In the genomic region with DNA sequence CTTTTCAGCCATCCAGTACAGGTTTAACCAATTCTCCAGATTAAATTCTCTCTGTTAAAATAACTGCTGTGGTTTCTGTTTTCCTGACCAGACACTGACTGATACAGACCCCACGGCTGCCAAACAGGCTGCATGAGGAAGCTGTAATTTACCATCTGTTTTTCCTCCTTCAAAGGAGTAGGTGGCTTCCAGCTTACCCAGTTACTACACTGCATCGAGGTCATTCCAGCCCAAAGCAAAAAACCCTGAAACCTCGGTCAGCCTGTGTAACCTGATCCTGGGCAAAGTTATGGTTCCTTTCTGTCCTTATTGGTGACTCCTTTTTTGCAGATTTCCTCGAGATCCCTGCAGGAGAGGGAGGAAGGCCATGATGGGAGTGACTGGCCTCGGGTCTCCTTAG, we compare ENCODE assay signal across 13 cellular contexts. TPM values are rescaled to one million over a fixed set of nuclear protein-coding genes. Genes with fewer than 3 reads are reported as not detected.
DNase-seq lines count a peak whose midpoint lies in the region; ATAC-seq and TF ChIP-seq lines count a peak whose summit lies in the region.
"Had no signal": no experiment of that assay in that cellular context is flagged by ENCODE, and none has a peak within 500 bp of the region (broad histone marks: within the 10 kb centered on the region; RNA-seq: fewer than 3 reads in every experiment).

No MANE protein-coding gene starts in this region.

- H3K27ac Mint-ChIP-seq in activated naive CD4-positive, alpha-beta T cell treated with anti-CD3 and anti-CD28 coated beads, Interleukin-2, amount 50 U/mL, for 72 hours, result no peak overlapping the region
- H3K27ac Mint-ChIP-seq: activated CD4-positive, alpha-beta memory T cell treated with anti-CD3 and anti-CD28 coated beads for 36 hours; activated naive CD8-positive, alpha-beta T cell had no signal

- TF ChIP-seq CTCF in astrocyte of the spinal cord (IDR thresholded peaks at IDR 0.05; ENCODE audit: low read depth, low read length), result no peak

- H3K36me3 Mint-ChIP-seq in activated naive CD4-positive, alpha-beta T cell treated with anti-CD3 and anti-CD28 coated beads, Interleukin-2, amount 50 U/mL, for 72 hours, result no peaks in the 10 kb centered on the region
- H3K36me3 Mint-ChIP-seq: activated CD4-positive, alpha-beta memory T cell treated with anti-CD3 and anti-CD28 coated beads for 36 hours; activated naive CD8-positive, alpha-beta T cell had no signal

- H3K9me3 Mint-ChIP-seq in activated naive CD4-positive, alpha-beta T cell treated with anti-CD3 and anti-CD28 coated beads, Interleukin-2, amount 50 U/mL, for 72 hours, result no peaks in the 10 kb centered on the region
- H3K9me3 Mint-ChIP-seq: activated CD4-positive, alpha-beta memory T cell treated with anti-CD3 and anti-CD28 coated beads for 36 hours had no signal

- DNase-seq in Daoy (ENCODE audit: low read depth) (peak; percentile 19), LHCN-M2 (ENCODE audit: low read depth) (peak; percentile 62), astrocyte of the spinal cord (ENCODE audit: low read depth, low spot score) (peak; percentile 35), mesenteric fat pad (ENCODE audit: low spot score) (peak; percentile 35), NCI-H748 (lab: John Stamatoyannopoulos, UW; ENCODE audit: unreplicated experiment) (no peak), activated gamma-delta T cell treated with Interleukin-2 at 50 U/mL for 16 hours (no peak)
- no peak for DNase-seq in activated naive CD4-positive, alpha-beta T cell treated with anti-CD3 and anti-CD28 coated beads, Interleukin-2, amount 50 U/mL, for 72 hours (ENCODE audit: low spot score in 2 of 2)
- DNase-seq: activated CD4-positive, alpha-beta memory T cell treated with anti-CD3 and anti-CD28 coated beads for 36 hours; effector CD4-positive, alpha-beta T cell had no signal

- no peak for ATAC-seq in activated naive CD4-positive, alpha-beta T cell treated with anti-CD3 and anti-CD28 coated beads, Interleukin-2, amount 50 U/mL, for 72 hours
- no peak for ATAC-seq in HG03135 (IDR thresholded peaks at IDR 0.05; ENCODE audit: unreplicated experiment)

- no peak overlapping the region for H3K4me3 ChIP-seq in astrocyte of the spinal cord (ENCODE audit: low read depth, low read length)
- H3K4me3 ChIP-seq: SJSA1, vagina had no signal

- in situ Hi-C loops in astrocyte of the spinal cord (cut with HindIII; ENCODE audit: low sequenced_read_pairs), result no loop called here

RNA-seq across cellular contexts. Expression of a gene that starts 27.9 kb away (rescaled TPM):
- total RNA-seq in Daoy (2014; rRNA removed; shearing (Covaris generic)), result 0.97 and 1.3 TPM in 2 replicates
- total RNA-seq in LHCN-M2 (2014; rRNA removed), result 0.19 and 0.46 TPM in 2 replicates
- polyA plus RNA-seq in LHCN-M2 (2012), result 0.58 TPM
- 39.6 TPM for total RNA-seq in mesenteric fat pad
- not detected for total RNA-seq in activated naive CD4-positive, alpha-beta T cell treated with anti-CD3 and anti-CD28 coated beads, Interleukin-2, amount 50 U/mL, for 72 hours
- total RNA-seq: activated CD4-positive, alpha-beta memory T cell treated with anti-CD3 and anti-CD28 coated beads for 36 hours had no signal

Comparison
In these comparisons a context has a peak if more than half of its experiments do, and no peak if none do; other contexts are left out.
1. DNase-seq: peak in Daoy (single experiment), LHCN-M2 (single experiment), astrocyte of the spinal cord (single experiment) and mesenteric fat pad (single experiment); none in activated naive CD4-positive, alpha-beta T cell treated with anti-CD3 and anti-CD28 coated beads, Interleukin-2, amount 50 U/mL, for 72 hours (0 of 2), NCI-H748 (single experiment) and activated gamma-delta T cell treated with Interleukin-2 at 50 U/mL for 16 hours (single experiment).
2. RNA of a gene that starts 27.9 kb away (total RNA-seq): 39.6 TPM in mesenteric fat pad (single experiment); 0.97 to 1.3 TPM in Daoy, 0.19 to 0.46 TPM in LHCN-M2 and not detected in activated naive CD4-positive, alpha-beta T cell treated with anti-CD3 and anti-CD28 coated beads, Interleukin-2, amount 50 U/mL, for 72 hours; every median in the first group is over 10 times any median in the second.